In genomic region chr6:159077123-159077522, GRCh38 we compare ENCODE assay signal across 13 cellular contexts. TPM values are rescaled to one million over a fixed set of nuclear protein-coding genes. Genes with fewer than 3 reads are reported as not detected.
DNase-seq lines count a peak whose midpoint lies in the region; TF ChIP-seq lines count a peak whose summit lies in the region.
"Had no signal": no experiment of that assay in that cellular context is flagged by ENCODE, and none has a peak within 500 bp of the region (broad histone marks: within the 10 kb centered on the region; RNA-seq: fewer than 3 reads in every experiment).

No MANE protein-coding gene starts in this region.

- H3K4me3 Mint-ChIP-seq in activated CD4-positive, alpha-beta T cell treated with anti-CD3 and anti-CD28 coated beads, Interleukin-2, amount 10 ng/mL, durations not matched to agents 24 days and 14 days: peak overlapping the region; percentile 20
- H3K4me3 Mint-ChIP-seq in endodermal cell: no peak overlapping the region

- no peak overlapping the region for H3K27ac ChIP-seq in endodermal cell (ENCODE audit: low read depth, low read length)
- H3K27ac ChIP-seq: esophagus squamous epithelium had no signal

- peaks cover 5% of the 10 kb centered on the region for H3K4me1 ChIP-seq in endodermal cell (ENCODE audit: control insufficient read depth, insufficient read depth, low read length)
- H3K4me1 ChIP-seq: esophagus squamous epithelium had no signal

- WGBS in endodermal cell (ENCODE audit: insufficient coverage in 1 of 2, insufficient read length in 1 of 2), 2 experiments: 92 to 93% methylated on average over 5 to 13 of the region's 13 CpGs

- no peak overlapping the region for H3K9ac ChIP-seq in endodermal cell (ENCODE audit: extremely low read depth, low read length, poor library complexity, severe bottlenecking)

- DNase-seq in activated CD4-positive, alpha-beta T cell treated with anti-CD3 and anti-CD28 coated beads, Interleukin-2, amount 10 ng/mL, durations not matched to agents 24 days and 14 days: no peak
- DNase-seq in activated CD4-positive, alpha-beta T cell treated with anti-CD3 and anti-CD28 coated beads, Interleukin-2, amount 50 U/mL, for 1 hour: no peak
- peak; percentile 14 for DNase-seq in activated CD8-positive, alpha-beta memory T cell treated with anti-CD3 and anti-CD28 coated beads, Interleukin-2, amount 50 U/mL, for 1 hour (ENCODE audit: extremely low read depth)
- peak; percentile 32 for DNase-seq in endodermal cell
- DNase-seq in stimulated activated CD8-positive, alpha-beta memory T cell treated with anti-CD3 and anti-CD28 coated beads, Interleukin-4, amount 100 ng/mL, for 24 hours (ENCODE audit: low read depth): peak; percentile 66
- DNase-seq in NCI-H1436 treated with DMSO at 0.1 percent for 48 hours (lab: John Stamatoyannopoulos, UW): no peak
- DNase-seq in NCI-H2081 treated with DMSO at 0.1 percent for 48 hours (lab: John Stamatoyannopoulos, UW): no peak
- DNase-seq in NCI-H187 treated with DMSO at 0.1 percent for 48 hours (lab: John Stamatoyannopoulos, UW): no peak
- DNase-seq: DMS53, esophagus squamous epithelium, MG63 had no signal

- no peaks in the 10 kb centered on the region for H3K27me3 Mint-ChIP-seq in activated CD4-positive, alpha-beta T cell treated with anti-CD3 and anti-CD28 coated beads, Interleukin-2, amount 10 ng/mL, durations not matched to agents 24 days and 14 days
- H3K27me3 Mint-ChIP-seq in endodermal cell (ENCODE audit: insufficient read depth): peaks cover 43% of the 10 kb centered on the region

- peak overlapping the region; percentile 79 for H3K27ac Mint-ChIP-seq in activated CD4-positive, alpha-beta T cell treated with anti-CD3 and anti-CD28 coated beads, Interleukin-2, amount 10 ng/mL, durations not matched to agents 24 days and 14 days
- H3K27ac Mint-ChIP-seq in endodermal cell: no peak overlapping the region
- H3K27ac Mint-ChIP-seq: progenitor cell of endocrine pancreas had no signal

- intact Hi-C loops in activated CD4-positive, alpha-beta T cell treated with anti-CD3 and anti-CD28 coated beads, Interleukin-2, amount 10 ng/mL, durations not matched to agents 24 days and 14 days (cut with micrococcal nuclease): loop anchor here (1.0 kb wide), 1 partner anchor 13 kb away; no protein-coding TSS in a partner anchor

- peaks cover 6% of the 10 kb centered on the region for H3K9me3 Mint-ChIP-seq in activated CD4-positive, alpha-beta T cell treated with anti-CD3 and anti-CD28 coated beads, Interleukin-2, amount 10 ng/mL, durations not matched to agents 24 days and 14 days
- no peaks in the 10 kb centered on the region for H3K9me3 Mint-ChIP-seq in endodermal cell

- H3K36me3 Mint-ChIP-seq in activated CD4-positive, alpha-beta T cell treated with anti-CD3 and anti-CD28 coated beads, Interleukin-2, amount 10 ng/mL, durations not matched to agents 24 days and 14 days (ENCODE audit: low read depth): no peaks in the 10 kb centered on the region
- H3K36me3 Mint-ChIP-seq in endodermal cell (ENCODE audit: low read depth): no peaks in the 10 kb centered on the region

- no peaks in the 10 kb centered on the region for H3K9me3 ChIP-seq in endodermal cell (ENCODE audit: control insufficient read depth, low read length)
- H3K9me3 ChIP-seq: esophagus squamous epithelium, MG63 had no signal

- peaks cover 6% of the 10 kb centered on the region for H3K27me3 ChIP-seq in endodermal cell (ENCODE audit: control insufficient read depth, insufficient read depth, low read length, poor library complexity, severe bottlenecking)

- no peak overlapping the region for H3K4me3 ChIP-seq in endodermal cell (ENCODE audit: low read length)
- H3K4me3 ChIP-seq: esophagus squamous epithelium, MG63 had no signal

- peaks cover 31% of the 10 kb centered on the region for H3K4me1 Mint-ChIP-seq in activated CD4-positive, alpha-beta T cell treated with anti-CD3 and anti-CD28 coated beads, Interleukin-2, amount 10 ng/mL, durations not matched to agents 24 days and 14 days
- peaks cover 17% of the 10 kb centered on the region for H3K4me1 Mint-ChIP-seq in endodermal cell

- no peaks in the 10 kb centered on the region for H3K36me3 ChIP-seq in endodermal cell (ENCODE audit: control insufficient read depth, insufficient read depth, low read length)
- H3K36me3 ChIP-seq: esophagus squamous epithelium, MG63 had no signal

- no peak for TF ChIP-seq CTCF in endodermal cell (conservative IDR thresholded peaks at IDR 0.05)

RNA-seq across cellular contexts. Expression of gene TAGAP, which starts 32.3 kb away (rescaled TPM):
- 183 and 187 TPM in 2 replicates for total RNA-seq in activated CD4-positive, alpha-beta T cell treated with anti-CD3 and anti-CD28 coated beads, Interleukin-2, amount 10 ng/mL, durations not matched to agents 24 days and 14 days
- total RNA-seq in endodermal cell: under 1 TPM in 1 of 2 donors, not detected in 1; 0.24 TPM
- not detected for polyA plus RNA-seq in endodermal cell (2013, experiment 1 of 2)
- not detected for polyA plus RNA-seq in endodermal cell (2013, experiment 2 of 2)
- total RNA-seq: lung microvascular endothelial cell, progenitor cell of endocrine pancreas had no signal

Comparison
In these comparisons a context has a peak if more than half of its experiments do, and no peak if none do; other contexts are left out.
1. DNase-seq: peak in activated CD8-positive, alpha-beta memory T cell treated with anti-CD3 and anti-CD28 coated beads, Interleukin-2, amount 50 U/mL, for 1 hour (single experiment), endodermal cell (single experiment) and stimulated activated CD8-positive, alpha-beta memory T cell treated with anti-CD3 and anti-CD28 coated beads, Interleukin-4, amount 100 ng/mL, for 24 hours (single experiment); none in activated CD4-positive, alpha-beta T cell treated with anti-CD3 and anti-CD28 coated beads, Interleukin-2, amount 10 ng/mL, durations not matched to agents 24 days and 14 days (single experiment), activated CD4-positive, alpha-beta T cell treated with anti-CD3 and anti-CD28 coated beads, Interleukin-2, amount 50 U/mL, for 1 hour (single experiment), NCI-H1436 treated with DMSO at 0.1 percent for 48 hours (single experiment), NCI-H2081 treated with DMSO at 0.1 percent for 48 hours (single experiment) and NCI-H187 treated with DMSO at 0.1 percent for 48 hours (single experiment).
2. RNA of gene TAGAP, which starts 32.3 kb away (total RNA-seq): 183 to 187 TPM in activated CD4-positive, alpha-beta T cell treated with anti-CD3 and anti-CD28 coated beads, Interleukin-2, amount 10 ng/mL, durations not matched to agents 24 days and 14 days; 0.24 TPM in endodermal cell; every median in the first group is over 100 times any median in the second.